Comparison of ENCODE assay signal across 8 cellular contexts in genomic region chr16:84115919-84116719, GRCh38. TPM values are rescaled to one million over a fixed set of nuclear protein-coding genes. Genes with fewer than 3 reads are reported as not detected.
DNase-seq lines count a peak whose midpoint lies in the region; ATAC-seq and TF ChIP-seq lines count a peak whose summit lies in the region.

No MANE protein-coding gene starts in this region.

- no peak for TF ChIP-seq POLR2A in NB4 (IDR thresholded peaks at IDR 0.05; ENCODE audit: extremely low read depth, insufficient read length)

- H2AK5ac ChIP-seq in neuronal stem cell (ENCODE audit: low read depth, low read length) = no peak overlapping the region

- H2BK120ac ChIP-seq in neuronal stem cell (ENCODE audit: low read depth, low read length) = no peak overlapping the region

- H3K79me1 ChIP-seq in neuronal stem cell (ENCODE audit: low read depth, low read length) = no peaks in the 10 kb centered on the region

- no CpG with 5 or more reads among the region's 57 CpGs for WGBS in neuronal stem cell (ENCODE audit: extremely low coverage in 2 of 2, insufficient read length in 2 of 2, insufficient replicate concordance in 1 of 2), 2 donors

- H2BK15ac ChIP-seq in neuronal stem cell (ENCODE audit: low read length) = no peak overlapping the region

- H3K18ac ChIP-seq in neuronal stem cell (ENCODE audit: low read length) = peak overlapping the region; percentile 96

- H2BK5ac ChIP-seq in neuronal stem cell (ENCODE audit: low read length) = no peak overlapping the region

- no peak for TF ChIP-seq CTCF in NB4 (IDR thresholded peaks at IDR 0.05; ENCODE audit: low read depth, low read length)
- TF ChIP-seq CTCF in fibroblast of pulmonary artery (IDR thresholded peaks at IDR 0.05; ENCODE audit: low read length, missing control alignments) = no peak

- peaks cover 3 to 5% of the 10 kb centered on the region in 2 donors for H3K36me3 ChIP-seq in neuronal stem cell (replicated peaks in 1 of 2; ENCODE audit: control insufficient read depth in 2 of 2, insufficient read depth in 2 of 2, low read length in 2 of 2)

- H2AFZ ChIP-seq in neuronal stem cell (ENCODE audit: low read length) = peak overlapping the region; percentile 92

- H3K14ac ChIP-seq in neuronal stem cell (ENCODE audit: low read length) = no peak overlapping the region

- H3K23ac ChIP-seq in neuronal stem cell (ENCODE audit: low read depth, low read length, poor library complexity) = peak overlapping the region; percentile 94

- DNase-seq in stimulated activated CD4-positive, alpha-beta T cell treated with anti-CD3 and anti-CD28 coated beads, Interleukin-15, amount 100 ng/mL, for 24 hours = peak; percentile 63
- no peak for DNase-seq in stimulated activated CD4-positive, alpha-beta T cell treated with anti-CD3 and anti-CD28 coated beads, Interleukin-4, amount 100 ng/mL, for 4 hours
- DNase-seq in NB4 (ENCODE audit: low read depth) (peak; percentile 70), fibroblast of pulmonary artery (ENCODE audit: low read depth) (peak; percentile 49), neuronal stem cell (ENCODE audit: low spot score) (no peak), T1000 (lab: John Stamatoyannopoulos, UW) (no peak)
- DNase-seq in activated CD4-positive, alpha-beta T cell treated with anti-CD3 and anti-CD28 coated beads, Interleukin-2, amount 50 U/mL, for 4 hours = peak; percentile 44 to 47

- H3K4me3 ChIP-seq in NB4 (ENCODE audit: low read depth, low read length) = peak overlapping the region; percentile 92
- H3K4me3 ChIP-seq in fibroblast of pulmonary artery (replicated peaks; ENCODE audit: low read depth, low read length) = peak overlapping the region; percentile 95
- H3K4me3 ChIP-seq in neuronal stem cell (ENCODE audit: low read length in 2 of 2) = peak overlapping the region; percentile 82 to 94

- peak overlapping the region; percentile 89 for H3K27ac ChIP-seq in neuronal stem cell (replicated peaks; ENCODE audit: low read length)

- H3K4me2 ChIP-seq in neuronal stem cell (ENCODE audit: insufficient read depth, low read length, poor library complexity, severe bottlenecking) = peak overlapping the region; percentile 50

- no peaks in the 10 kb centered on the region for H3K27me3 ChIP-seq in neuronal stem cell (ENCODE audit: control insufficient read depth in 3 of 3, insufficient read depth in 3 of 3, low read depth in 1 of 3, low read length in 3 of 3)

- H3K9ac ChIP-seq in neuronal stem cell (ENCODE audit: low read depth, low read length, poor library complexity) = no peak overlapping the region

- H2BK12ac ChIP-seq in neuronal stem cell (ENCODE audit: low read length) = no peak overlapping the region

- H3K9me3 ChIP-seq in neuronal stem cell (replicated peaks in 1 of 2; ENCODE audit: control insufficient read depth in 2 of 2, insufficient read depth in 1 of 2, low read depth in 1 of 2, low read length in 2 of 2) = no peaks in the 10 kb centered on the region

- H3K4ac ChIP-seq in neuronal stem cell (ENCODE audit: low read length) = no peak overlapping the region

- no peak overlapping the region for H4K91ac ChIP-seq in neuronal stem cell (ENCODE audit: low read depth, low read length, poor library complexity)

- H4K8ac ChIP-seq in neuronal stem cell (ENCODE audit: low read depth, low read length) = no peak overlapping the region

- peak; percentile 22 for ATAC-seq in HG02571 (IDR thresholded peaks at IDR 0.05; ENCODE audit: unreplicated experiment)

- H3K4me1 ChIP-seq in neuronal stem cell (ENCODE audit: control insufficient read depth in 2 of 2, insufficient read depth in 1 of 2, low read depth in 1 of 2, low read length in 2 of 2) = peaks cover 5 to 7% of the 10 kb centered on the region in 2 donors

RNA-seq across cellular contexts. Expression of gene MBTPS1, which starts 0.6 kb away (rescaled TPM):
- 59.6 TPM for polyA plus RNA-seq in neuronal stem cell (2013, experiment 1 of 2)
- 60.5 TPM for polyA plus RNA-seq in neuronal stem cell (2013, experiment 2 of 2)

RNA-seq across cellular contexts. Expression of gene HSDL1, which starts 28.9 kb away (rescaled TPM):
- polyA plus RNA-seq in neuronal stem cell (2013, experiment 1 of 2) = 43.5 TPM
- 44.6 TPM for polyA plus RNA-seq in neuronal stem cell (2013, experiment 2 of 2)

RNA-seq across cellular contexts. Expression of gene DNAAF1, which starts 29.0 kb away (rescaled TPM):
- 0.21 TPM for polyA plus RNA-seq in neuronal stem cell (2013, experiment 1 of 2)
- 0.24 TPM for polyA plus RNA-seq in neuronal stem cell (2013, experiment 2 of 2)

Comparison
In these comparisons a context has a peak if more than half of its experiments do, and no peak if none do; other contexts are left out.
1. DNase-seq: peak in stimulated activated CD4-positive, alpha-beta T cell treated with anti-CD3 and anti-CD28 coated beads, Interleukin-15, amount 100 ng/mL, for 24 hours (single experiment), NB4 (single experiment), activated CD4-positive, alpha-beta T cell treated with anti-CD3 and anti-CD28 coated beads, Interleukin-2, amount 50 U/mL, for 4 hours (2 of 2) and fibroblast of pulmonary artery (single experiment); none in stimulated activated CD4-positive, alpha-beta T cell treated with anti-CD3 and anti-CD28 coated beads, Interleukin-4, amount 100 ng/mL, for 4 hours (0 of 2), neuronal stem cell (single experiment) and T1000 (single experiment).
2. Peak in every context shown above with its lines, with median percentiles within 50 percentile points of each other: H3K4me3 ChIP-seq.